Comparison of ENCODE assay signal across 1 cellular context in the genomic region with DNA sequence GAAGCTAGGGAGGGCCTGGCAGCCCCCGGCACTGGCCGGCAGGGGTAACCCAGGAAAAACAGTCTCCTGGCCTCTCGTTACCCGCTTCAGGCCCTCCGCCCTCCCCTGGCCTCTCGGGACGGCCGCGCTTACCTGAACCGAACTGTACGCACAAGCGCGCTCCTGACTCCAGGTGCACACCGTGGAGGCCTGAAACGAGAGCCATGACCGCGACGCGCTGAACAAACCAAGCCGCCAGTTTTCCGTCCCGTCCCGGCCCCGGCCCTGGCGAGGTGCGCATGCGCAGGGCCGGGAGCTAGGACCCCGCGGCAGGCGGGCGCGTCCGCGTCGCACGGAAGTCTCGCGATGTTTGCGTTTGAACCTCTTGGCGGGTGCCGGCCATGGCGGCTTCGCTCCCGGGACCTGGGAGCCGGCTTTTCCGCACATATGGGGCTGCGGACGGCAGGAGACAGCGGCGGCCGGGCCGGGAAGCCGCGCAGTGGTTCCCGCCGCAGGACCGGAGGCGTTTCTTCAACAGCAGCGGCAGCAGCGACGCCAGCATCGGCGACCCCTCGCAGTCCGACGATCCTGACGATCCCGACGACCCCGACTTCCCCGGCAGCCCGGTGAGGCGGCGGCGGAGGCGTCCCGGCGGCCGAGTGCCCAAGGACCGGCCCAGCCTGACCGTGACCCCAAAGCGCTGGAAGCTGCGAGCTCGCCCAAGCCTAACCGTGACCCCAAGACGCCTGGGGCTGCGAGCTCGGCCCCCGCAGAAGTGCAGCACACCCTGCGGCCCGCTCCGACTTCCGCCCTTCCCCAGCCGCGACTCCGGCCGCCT.
TF ChIP-seq lines count a peak whose summit lies in the region.

A gene (plus strand): TSS at position 348 of the 817 bp plus-strand sequence. CDS start 33 bp downstream, at position 381.

TF ChIP-seq in HepG2, 621 proteins besides CTCF, POLR2A, EP300 and RAD21 (continued from another document and continues in another):
- TF ChIP-seq SP2 (CRISPR knock-in tag; IDR thresholded peaks at IDR 0.05) (peak; percentile 52; the same call in 1 of the 2 replicates), EED (CRISPR knock-in tag; IDR thresholded peaks at IDR 0.05) (no peak; the same call in 1 of the 2 replicates), RNF2 (conservative IDR thresholded peaks at IDR 0.05; ENCODE audit: low read depth) (peak; percentile 68; the same call in 1 of the 2 replicates), ZNF253 (CRISPR knock-in tag; IDR thresholded peaks at IDR 0.05; ENCODE audit: borderline replicate concordance) (0 out of 2 replicates have a peak, but pooled peaks have one; percentile 8), PPARG (CRISPR knock-in tag; conservative IDR thresholded peaks at IDR 0.05) (peak; percentile 50; the same call in 1 of the 2 replicates), STAT5B (CRISPR knock-in tag; IDR thresholded peaks at IDR 0.05) (peak; percentile 79; the same call in 1 of the 2 replicates), ARNT2 (CRISPR knock-in tag; IDR thresholded peaks at IDR 0.05; ENCODE audit: low read depth) (peak; percentile 100), ZNF678 (CRISPR knock-in tag; IDR thresholded peaks at IDR 0.05) (no peak), NFKB2 (CRISPR knock-in tag; IDR thresholded peaks at IDR 0.05; ENCODE audit: borderline replicate concordance) (0 out of 2 replicates have a peak, but pooled peaks have one; percentile 62), RELA (CRISPR knock-in tag; IDR thresholded peaks at IDR 0.05) (peak; percentile 83), ZNF274 (CRISPR knock-in tag; IDR thresholded peaks at IDR 0.05) (peak; percentile 88), ZMYM3 (CRISPR knock-in tag; IDR thresholded peaks at IDR 0.05) (peak; percentile 88; the same call in 1 of the 2 replicates), ZNF772 (CRISPR knock-in tag; IDR thresholded peaks at IDR 0.05) (no peak; the same call in 1 of the 2 replicates), ZNF660 (CRISPR knock-in tag; IDR thresholded peaks at IDR 0.05; ENCODE audit: borderline replicate concordance, low read depth) (no peak), RXRB (CRISPR knock-in tag; IDR thresholded peaks at IDR 0.05; ENCODE audit: borderline replicate concordance) (peak; percentile 58; the same call in 1 of the 2 replicates), ATRX (CRISPR knock-in tag; IDR thresholded peaks at IDR 0.05; ENCODE audit: borderline replicate concordance) (no peak), ZNF44 (CRISPR knock-in tag; IDR thresholded peaks at IDR 0.05) (peak; percentile 93), ATF7-NPFF (CRISPR knock-in tag; IDR thresholded peaks at IDR 0.05; ENCODE audit: low read depth) (peak; percentile 97), ELF4 (CRISPR knock-in tag; IDR thresholded peaks at IDR 0.05; ENCODE audit: borderline replicate concordance) (peak; percentile 50; the same call in 1 of the 2 replicates), ZNF547 (CRISPR knock-in tag; IDR thresholded peaks at IDR 0.05) (peak; percentile 89; the same call in 1 of the 2 replicates), ZNF317 (CRISPR knock-in tag; IDR thresholded peaks at IDR 0.05) (peak; percentile 72), ZSCAN25 (CRISPR knock-in tag; IDR thresholded peaks at IDR 0.05) (peak; percentile 28; the same call in 1 of the 2 replicates), SAP130 (CRISPR knock-in tag; IDR thresholded peaks at IDR 0.05; ENCODE audit: low read depth) (peak; percentile 98), ZNF446 (CRISPR knock-in tag; IDR thresholded peaks at IDR 0.05) (no peak; the same call in 1 of the 2 replicates), GATAD2A (CRISPR knock-in tag; IDR thresholded peaks at IDR 0.05) (peak; percentile 43; the same call in 1 of the 2 replicates), POLR2G (IDR thresholded peaks at IDR 0.05; ENCODE audit: low read depth, low read length) (peak; percentile 87), MXI1 (IDR thresholded peaks at IDR 0.05; ENCODE audit: borderline replicate concordance, low read depth, low read length) (peak; percentile 97), SRSF9 (IDR thresholded peaks at IDR 0.05; ENCODE audit: borderline replicate concordance, insufficient read depth, low read depth, low read length, poor library complexity, severe bottlenecking) (no peak), CREM (IDR thresholded peaks at IDR 0.05) (no peak; the same call in 1 of the 2 replicates), CREM (CRISPR knock-in tag; IDR thresholded peaks at IDR 0.05) (peak; percentile 63; the same call in 1 of the 2 replicates), ZNF430 (CRISPR knock-in tag; IDR thresholded peaks at IDR 0.05) (peak; percentile 91), NR2F6 (IDR thresholded peaks at IDR 0.05) (no peak), NR2F6 (CRISPR knock-in tag; IDR thresholded peaks at IDR 0.05) (no peak), SOX6 (IDR thresholded peaks at IDR 0.05) (no peak), SOX6 (CRISPR knock-in tag; IDR thresholded peaks at IDR 0.05) (peak; percentile 79), TARDBP (CRISPR knock-in tag; IDR thresholded peaks at IDR 0.05) (peak; percentile 84)
- TF ChIP-seq, protein P1, sequence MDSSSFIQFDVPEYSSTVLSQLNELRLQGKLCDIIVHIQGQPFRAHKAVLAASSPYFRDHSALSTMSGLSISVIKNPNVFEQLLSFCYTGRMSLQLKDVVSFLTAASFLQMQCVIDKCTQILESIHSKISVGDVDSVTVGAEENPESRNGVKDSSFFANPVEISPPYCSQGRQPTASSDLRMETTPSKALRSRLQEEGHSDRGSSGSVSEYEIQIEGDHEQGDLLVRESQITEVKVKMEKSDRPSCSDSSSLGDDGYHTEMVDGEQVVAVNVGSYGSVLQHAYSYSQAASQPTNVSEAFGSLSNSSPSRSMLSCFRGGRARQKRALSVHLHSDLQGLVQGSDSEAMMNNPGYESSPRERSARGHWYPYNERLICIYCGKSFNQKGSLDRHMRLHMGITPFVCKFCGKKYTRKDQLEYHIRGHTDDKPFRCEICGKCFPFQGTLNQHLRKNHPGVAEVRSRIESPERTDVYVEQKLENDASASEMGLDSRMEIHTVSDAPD (CRISPR knock-in tag; IDR thresholded peaks at IDR 0.05), result 0 out of 2 replicates have a peak, but pooled peaks have one; percentile 72
- TF ChIP-seq, protein P2, sequence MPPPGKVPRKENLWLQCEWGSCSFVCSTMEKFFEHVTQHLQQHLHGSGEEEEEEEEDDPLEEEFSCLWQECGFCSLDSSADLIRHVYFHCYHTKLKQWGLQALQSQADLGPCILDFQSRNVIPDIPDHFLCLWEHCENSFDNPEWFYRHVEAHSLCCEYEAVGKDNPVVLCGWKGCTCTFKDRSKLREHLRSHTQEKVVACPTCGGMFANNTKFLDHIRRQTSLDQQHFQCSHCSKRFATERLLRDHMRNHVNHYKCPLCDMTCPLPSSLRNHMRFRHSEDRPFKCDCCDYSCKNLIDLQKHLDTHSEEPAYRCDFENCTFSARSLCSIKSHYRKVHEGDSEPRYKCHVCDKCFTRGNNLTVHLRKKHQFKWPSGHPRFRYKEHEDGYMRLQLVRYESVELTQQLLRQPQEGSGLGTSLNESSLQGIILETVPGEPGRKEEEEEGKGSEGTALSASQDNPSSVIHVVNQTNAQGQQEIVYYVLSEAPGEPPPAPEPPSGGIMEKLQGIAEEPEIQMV (CRISPR knock-in tag; IDR thresholded peaks at IDR 0.05; ENCODE audit: low read depth), result peak; percentile 96
- TF ChIP-seq, protein P3, sequence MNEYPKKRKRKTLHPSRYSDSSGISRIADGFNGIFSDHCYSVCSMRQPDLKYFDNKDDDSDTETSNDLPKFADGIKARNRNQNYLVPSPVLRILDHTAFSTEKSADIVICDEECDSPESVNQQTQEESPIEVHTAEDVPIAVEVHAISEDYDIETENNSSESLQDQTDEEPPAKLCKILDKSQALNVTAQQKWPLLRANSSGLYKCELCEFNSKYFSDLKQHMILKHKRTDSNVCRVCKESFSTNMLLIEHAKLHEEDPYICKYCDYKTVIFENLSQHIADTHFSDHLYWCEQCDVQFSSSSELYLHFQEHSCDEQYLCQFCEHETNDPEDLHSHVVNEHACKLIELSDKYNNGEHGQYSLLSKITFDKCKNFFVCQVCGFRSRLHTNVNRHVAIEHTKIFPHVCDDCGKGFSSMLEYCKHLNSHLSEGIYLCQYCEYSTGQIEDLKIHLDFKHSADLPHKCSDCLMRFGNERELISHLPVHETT (CRISPR knock-in tag; conservative IDR thresholded peaks at IDR 0.05), result peak; percentile 82
- TF ChIP-seq, protein P4, sequence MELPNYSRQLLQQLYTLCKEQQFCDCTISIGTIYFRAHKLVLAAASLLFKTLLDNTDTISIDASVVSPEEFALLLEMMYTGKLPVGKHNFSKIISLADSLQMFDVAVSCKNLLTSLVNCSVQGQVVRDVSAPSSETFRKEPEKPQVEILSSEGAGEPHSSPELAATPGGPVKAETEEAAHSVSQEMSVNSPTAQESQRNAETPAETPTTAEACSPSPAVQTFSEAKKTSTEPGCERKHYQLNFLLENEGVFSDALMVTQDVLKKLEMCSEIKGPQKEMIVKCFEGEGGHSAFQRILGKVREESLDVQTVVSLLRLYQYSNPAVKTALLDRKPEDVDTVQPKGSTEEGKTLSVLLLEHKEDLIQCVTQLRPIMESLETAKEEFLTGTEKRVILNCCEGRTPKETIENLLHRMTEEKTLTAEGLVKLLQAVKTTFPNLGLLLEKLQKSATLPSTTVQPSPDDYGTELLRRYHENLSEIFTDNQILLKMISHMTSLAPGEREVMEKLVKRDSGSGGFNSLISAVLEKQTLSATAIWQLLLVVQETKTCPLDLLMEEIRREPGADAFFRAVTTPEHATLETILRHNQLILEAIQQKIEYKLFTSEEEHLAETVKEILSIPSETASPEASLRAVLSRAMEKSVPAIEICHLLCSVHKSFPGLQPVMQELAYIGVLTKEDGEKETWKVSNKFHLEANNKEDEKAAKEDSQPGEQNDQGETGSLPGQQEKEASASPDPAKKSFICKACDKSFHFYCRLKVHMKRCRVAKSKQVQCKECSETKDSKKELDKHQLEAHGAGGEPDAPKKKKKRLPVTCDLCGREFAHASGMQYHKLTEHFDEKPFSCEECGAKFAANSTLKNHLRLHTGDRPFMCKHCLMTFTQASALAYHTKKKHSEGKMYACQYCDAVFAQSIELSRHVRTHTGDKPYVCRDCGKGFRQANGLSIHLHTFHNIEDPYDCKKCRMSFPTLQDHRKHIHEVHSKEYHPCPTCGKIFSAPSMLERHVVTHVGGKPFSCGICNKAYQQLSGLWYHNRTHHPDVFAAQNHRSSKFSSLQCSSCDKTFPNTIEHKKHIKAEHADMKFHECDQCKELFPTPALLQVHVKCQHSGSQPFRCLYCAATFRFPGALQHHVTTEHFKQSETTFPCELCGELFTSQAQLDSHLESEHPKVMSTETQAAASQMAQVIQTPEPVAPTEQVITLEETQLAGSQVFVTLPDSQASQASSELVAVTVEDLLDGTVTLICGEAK (IDR thresholded peaks at IDR 0.05), result no peak
- TF ChIP-seq, protein P4 (CRISPR knock-in tag; IDR thresholded peaks at IDR 0.05), result peak; percentile 67; the same call in 1 of the 2 replicates
- TF ChIP-seq, protein P5, sequence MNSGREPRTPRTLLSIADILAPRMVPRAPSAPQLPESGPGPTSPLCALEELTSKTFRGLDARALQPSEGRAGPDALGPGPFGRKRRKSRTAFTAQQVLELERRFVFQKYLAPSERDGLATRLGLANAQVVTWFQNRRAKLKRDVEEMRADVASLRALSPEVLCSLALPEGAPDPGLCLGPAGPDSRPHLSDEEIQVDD (CRISPR knock-in tag; IDR thresholded peaks at IDR 0.05; ENCODE audit: borderline replicate concordance), result peak; percentile 65; the same call in 1 of the 2 replicates
- TF ChIP-seq, protein P6, sequence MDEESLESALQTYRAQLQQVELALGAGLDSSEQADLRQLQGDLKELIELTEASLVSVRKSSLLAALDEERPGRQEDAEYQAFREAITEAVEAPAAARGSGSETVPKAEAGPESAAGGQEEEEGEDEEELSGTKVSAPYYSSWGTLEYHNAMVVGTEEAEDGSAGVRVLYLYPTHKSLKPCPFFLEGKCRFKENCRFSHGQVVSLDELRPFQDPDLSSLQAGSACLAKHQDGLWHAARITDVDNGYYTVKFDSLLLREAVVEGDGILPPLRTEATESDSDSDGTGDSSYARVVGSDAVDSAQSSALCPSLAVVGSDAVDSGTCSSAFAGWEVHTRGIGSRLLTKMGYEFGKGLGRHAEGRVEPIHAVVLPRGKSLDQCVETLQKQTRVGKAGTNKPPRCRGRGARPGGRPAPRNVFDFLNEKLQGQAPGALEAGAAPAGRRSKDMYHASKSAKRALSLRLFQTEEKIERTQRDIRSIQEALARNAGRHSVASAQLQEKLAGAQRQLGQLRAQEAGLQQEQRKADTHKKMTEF (CRISPR knock-in tag; IDR thresholded peaks at IDR 0.05), result peak; percentile 90; the same call in 1 of the 2 replicates
- TF ChIP-seq, protein P7, sequence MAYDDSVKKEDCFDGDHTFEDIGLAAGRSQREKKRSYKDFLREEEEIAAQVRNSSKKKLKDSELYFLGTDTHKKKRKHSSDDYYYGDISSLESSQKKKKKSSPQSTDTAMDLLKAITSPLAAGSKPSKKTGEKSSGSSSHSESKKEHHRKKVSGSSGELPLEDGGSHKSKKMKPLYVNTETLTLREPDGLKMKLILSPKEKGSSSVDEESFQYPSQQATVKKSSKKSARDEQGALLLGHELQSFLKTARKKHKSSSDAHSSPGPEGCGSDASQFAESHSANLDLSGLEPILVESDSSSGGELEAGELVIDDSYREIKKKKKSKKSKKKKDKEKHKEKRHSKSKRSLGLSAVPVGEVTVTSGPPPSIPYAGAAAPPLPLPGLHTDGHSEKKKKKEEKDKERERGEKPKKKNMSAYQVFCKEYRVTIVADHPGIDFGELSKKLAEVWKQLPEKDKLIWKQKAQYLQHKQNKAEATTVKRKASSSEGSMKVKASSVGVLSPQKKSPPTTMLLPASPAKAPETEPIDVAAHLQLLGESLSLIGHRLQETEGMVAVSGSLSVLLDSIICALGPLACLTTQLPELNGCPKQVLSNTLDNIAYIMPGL (CRISPR knock-in tag; IDR thresholded peaks at IDR 0.05; ENCODE audit: borderline replicate concordance in 1 of 2, low read depth in 1 of 2), result peak; percentile 93 to 94
